14 cellular contexts compared by ENCODE assay signal in genomic region chr7:156178214-156178613, GRCh38.
"Had no signal": no experiment of that assay in that cellular context is flagged by ENCODE, and none has a peak within 500 bp of the region (broad histone marks: within the 10 kb centered on the region; RNA-seq: fewer than 3 reads in every experiment).

No MANE protein-coding gene starts in this region.

- H3K4me1 Mint-ChIP-seq: memory B cell had no signal

- H3K4me3 ChIP-seq: dorsolateral prefrontal cortex, left lung had no signal

- H3K4me3 Mint-ChIP-seq: activated CD4-positive, alpha-beta memory T cell treated with anti-CD3 and anti-CD28 coated beads for 36 hours; activated naive CD4-positive, alpha-beta T cell treated with anti-CD3 and anti-CD28 coated beads for 36 hours; activated T-helper 1 cell treated with anti-CD3 and anti-CD28 coated beads, Interleukin-12 subunit alpha, Interleukin-12 subunit beta, Interleukin-2, Interleukin-4 antibody, amounts not matched to agents 30 ng/mL and 10 ng/mL and 1 ng/mL, durations not matched to agents 14 hours and 24 hours and 36 hours; memory B cell; natural killer cell treated with Interleukin-12 subunit alpha and Interleukin-12 subunit beta and Interleukin-15 and Interleukin-18, amount 100 ng/mL, for 72 hours; stimulated activated naive CD8-positive, alpha-beta T cell treated with anti-CD3 and anti-CD28 coated beads, Interleukin-15, Interleukin-2, amounts not matched to agents 100 ng/mL and 50 ng/mL, for 24 hours had no signal

- H3K27ac ChIP-seq: dorsolateral prefrontal cortex, left lung, VCaP had no signal

- H3K27me3 ChIP-seq: left lung had no signal

- H3K4me1 ChIP-seq: left lung had no signal

- H3K36me3 ChIP-seq: left lung had no signal

- H3K36me3 Mint-ChIP-seq: activated CD4-positive, alpha-beta memory T cell treated with anti-CD3 and anti-CD28 coated beads for 36 hours; memory B cell; natural killer cell treated with Interleukin-12 subunit alpha and Interleukin-12 subunit beta and Interleukin-15 and Interleukin-18, amount 100 ng/mL, for 72 hours had no signal

- ATAC-seq: esophagus mucosa; left lung; natural killer cell treated with Interleukin-12 subunit alpha and Interleukin-12 subunit beta and Interleukin-15 and Interleukin-18, amount 100 ng/mL, for 72 hours had no signal

- H3K27ac Mint-ChIP-seq: activated CD4-positive, alpha-beta memory T cell treated with anti-CD3 and anti-CD28 coated beads for 36 hours; activated naive CD4-positive, alpha-beta T cell treated with anti-CD3 and anti-CD28 coated beads for 36 hours; activated T-helper 1 cell treated with anti-CD3 and anti-CD28 coated beads, Interleukin-12 subunit alpha, Interleukin-12 subunit beta, Interleukin-2, Interleukin-4 antibody, amounts not matched to agents 30 ng/mL and 10 ng/mL and 1 ng/mL, durations not matched to agents 14 hours and 24 hours and 36 hours; memory B cell; natural killer cell treated with Interleukin-12 subunit alpha and Interleukin-12 subunit beta and Interleukin-15 and Interleukin-18, amount 100 ng/mL, for 72 hours; stimulated activated naive CD8-positive, alpha-beta T cell treated with anti-CD3 and anti-CD28 coated beads, Interleukin-15, Interleukin-2, amounts not matched to agents 100 ng/mL and 50 ng/mL, for 24 hours had no signal

- DNase-seq: activated CD4-positive, alpha-beta memory T cell treated with anti-CD3 and anti-CD28 coated beads for 36 hours; activated naive CD4-positive, alpha-beta T cell treated with anti-CD3 and anti-CD28 coated beads for 36 hours; left lung; occipital lobe; stimulated activated CD4-positive, alpha-beta T cell treated with anti-CD3 and anti-CD28 coated beads, Interleukin-2, amount 100 ng/mL, for 48 hours; stimulated activated CD8-positive, alpha-beta memory T cell treated with anti-CD3 and anti-CD28 coated beads, Interleukin-4, amount 100 ng/mL, for 48 hours; T1000 had no signal

- H3K9me3 Mint-ChIP-seq: activated CD4-positive, alpha-beta memory T cell treated with anti-CD3 and anti-CD28 coated beads for 36 hours; activated naive CD4-positive, alpha-beta T cell treated with anti-CD3 and anti-CD28 coated beads for 36 hours; activated T-helper 1 cell treated with anti-CD3 and anti-CD28 coated beads, Interleukin-12 subunit alpha, Interleukin-12 subunit beta, Interleukin-2, Interleukin-4 antibody, amounts not matched to agents 30 ng/mL and 10 ng/mL and 1 ng/mL, durations not matched to agents 14 hours and 24 hours and 36 hours; memory B cell; natural killer cell treated with Interleukin-12 subunit alpha and Interleukin-12 subunit beta and Interleukin-15 and Interleukin-18, amount 100 ng/mL, for 72 hours; stimulated activated naive CD8-positive, alpha-beta T cell treated with anti-CD3 and anti-CD28 coated beads, Interleukin-15, Interleukin-2, amounts not matched to agents 100 ng/mL and 50 ng/mL, for 24 hours had no signal
